Comparison of ENCODE assay signal across 20 cellular contexts in genomic region chr13:29859971-29860370, GRCh38. TPM values are rescaled to one million over a fixed set of nuclear protein-coding genes. Genes with fewer than 3 reads are reported as not detected.
DNase-seq lines count a peak whose midpoint lies in the region; ATAC-seq and TF ChIP-seq lines count a peak whose summit lies in the region.
"Had no signal": no experiment of that assay in that cellular context is flagged by ENCODE, and none has a peak within 500 bp of the region (broad histone marks: within the 10 kb centered on the region; RNA-seq: fewer than 3 reads in every experiment).

No MANE protein-coding gene starts in this region.

- H3K9me3 Mint-ChIP-seq in activated T-helper 17 cell treated with anti-CD3 and anti-CD28 coated beads, Interleukin-2, amount 50 U/mL, for 72 hours = no peaks in the 10 kb centered on the region
- no peaks in the 10 kb centered on the region for H3K9me3 Mint-ChIP-seq in immature natural killer cell
- H3K9me3 Mint-ChIP-seq: central memory CD8-positive, alpha-beta T cell; natural killer cell had no signal

- no peak overlapping the region for H3K27ac Mint-ChIP-seq in activated T-helper 17 cell treated with anti-CD3 and anti-CD28 coated beads, Interleukin-2, amount 50 U/mL, for 72 hours
- no peak overlapping the region for H3K27ac Mint-ChIP-seq in immature natural killer cell
- H3K27ac Mint-ChIP-seq: natural killer cell had no signal

- H3K4me3 ChIP-seq in BE2C (ENCODE audit: low read depth, low read length) (no peak overlapping the region), foreskin fibroblast (ENCODE audit: low read depth in 1 of 2, low read length in 2 of 2) (no peak overlapping the region)
- H3K4me3 ChIP-seq: BLaER1, left ventricle myocardium inferior had no signal

- peaks cover 4% of the 10 kb centered on the region for H3K27me3 Mint-ChIP-seq in activated T-helper 17 cell treated with anti-CD3 and anti-CD28 coated beads, Interleukin-2, amount 50 U/mL, for 72 hours
- peaks cover 5 to 11% (median 9%) of the 10 kb centered on the region in 3 donors for H3K27me3 Mint-ChIP-seq in immature natural killer cell (ENCODE audit: low read depth in 3 of 3)

- peak; percentile 63 for DNase-seq in BE2C
- peak; percentile 65 for DNase-seq in HS-5 (ENCODE audit: low read depth)
- DNase-seq in foreskin fibroblast = peak; percentile 77 to 86
- DNase-seq in superior temporal gyrus (ENCODE audit: extremely low spot score) = no peak
- DNase-seq in immature natural killer cell = no peak
- DNase-seq: activated CD8-positive, alpha-beta memory T cell treated with anti-CD3 and anti-CD28 coated beads for 24 hours; activated naive CD4-positive, alpha-beta T cell; DMS79; KBM-7; left ventricle myocardium inferior; natural killer cell; NCI-H187 treated with DMSO at 0.1 percent for 48 hours; NCI-H526; SHP77; stimulated activated CD4-positive, alpha-beta T cell treated with anti-CD3 and anti-CD28 coated beads, Interleukin-4, amount 100 ng/mL, for 1 hour had no signal

- ATAC-seq in activated T-helper 17 cell treated with anti-CD3 and anti-CD28 coated beads, Interleukin-2, amount 50 U/mL, for 72 hours (replicated peaks) = peak; percentile 65
- ATAC-seq in HG02973 (IDR thresholded peaks at IDR 0.05; ENCODE audit: unreplicated experiment) = no peak
- ATAC-seq in HG02642 (IDR thresholded peaks at IDR 0.05; ENCODE audit: poor library complexity, unreplicated experiment) = no peak
- ATAC-seq: natural killer cell had no signal

- H3K36me3 ChIP-seq in BE2C = no peaks in the 10 kb centered on the region
- H3K36me3 ChIP-seq: BLaER1, left ventricle myocardium inferior had no signal

- H3K4me1 Mint-ChIP-seq in activated T-helper 17 cell treated with anti-CD3 and anti-CD28 coated beads, Interleukin-2, amount 50 U/mL, for 72 hours = peaks cover 8% of the 10 kb centered on the region
- H3K4me1 Mint-ChIP-seq in immature natural killer cell = no peaks in the 10 kb centered on the region
- H3K4me1 Mint-ChIP-seq: natural killer cell had no signal

- H3K27me3 ChIP-seq in BE2C = no peaks in the 10 kb centered on the region
- H3K27me3 ChIP-seq: BLaER1 had no signal

- peaks cover 12% of the 10 kb centered on the region for H3K4me1 ChIP-seq in BE2C
- H3K4me1 ChIP-seq: BLaER1, left ventricle myocardium inferior had no signal

- TF ChIP-seq CTCF in BE2C (IDR thresholded peaks at IDR 0.05; ENCODE audit: low read depth, low read length) = no peak
- TF ChIP-seq CTCF in foreskin fibroblast (IDR thresholded peaks at IDR 0.05; ENCODE audit: low read depth, low read length) = no peak

- no peaks in the 10 kb centered on the region; the same call in 1 of the 2 replicates for H3K9me3 ChIP-seq in BE2C
- H3K9me3 ChIP-seq: BLaER1, left ventricle myocardium inferior had no signal

- no peaks in the 10 kb centered on the region for H3K36me3 Mint-ChIP-seq in activated T-helper 17 cell treated with anti-CD3 and anti-CD28 coated beads, Interleukin-2, amount 50 U/mL, for 72 hours (ENCODE audit: low read depth)
- H3K36me3 Mint-ChIP-seq in immature natural killer cell = peaks cover 0 to 3% (median 3%) of the 10 kb centered on the region in 3 donors
- H3K36me3 Mint-ChIP-seq: natural killer cell had no signal

- no peak overlapping the region for H3K4me3 Mint-ChIP-seq in activated T-helper 17 cell treated with anti-CD3 and anti-CD28 coated beads, Interleukin-2, amount 50 U/mL, for 72 hours
- H3K4me3 Mint-ChIP-seq in immature natural killer cell = no peak overlapping the region
- H3K4me3 Mint-ChIP-seq: central memory CD8-positive, alpha-beta T cell; natural killer cell had no signal

RNA-seq across cellular contexts. Expression of gene UBL3, which starts 9.6 kb away (rescaled TPM):
- 6.5 TPM for polyA plus RNA-seq in BE2C (2012; ENCODE audit: insufficient read depth, insufficient read length, low read depth)
- 1 to 10 TPM; 8.4 to 9.4 TPM for total RNA-seq in activated T-helper 17 cell treated with anti-CD3 and anti-CD28 coated beads, Interleukin-2, amount 50 U/mL, for 72 hours
- 10 to 100 TPM; 22.9 to 32.5 (median 27.6) TPM for polyA plus RNA-seq in immature natural killer cell

Comparison
In these comparisons a context has a peak if more than half of its experiments do, and no peak if none do; other contexts are left out.
1. DNase-seq: peak in BE2C (single experiment), HS-5 (single experiment) and foreskin fibroblast (2 of 2); none in superior temporal gyrus (single experiment) and immature natural killer cell (0 of 3).